Comparison of ENCODE assay signal across 9 cellular contexts in genomic region chr3:16801698-16802097, GRCh38.
DNase-seq lines count a peak whose midpoint lies in the region; ATAC-seq and TF ChIP-seq lines count a peak whose summit lies in the region.
"Had no signal": no experiment of that assay in that cellular context is flagged by ENCODE, and none has a peak within 500 bp of the region (broad histone marks: within the 10 kb centered on the region; RNA-seq: fewer than 3 reads in every experiment).

No MANE protein-coding gene starts in this region.

- CTCF ChIA-PET in PC-3 (lab: Charles Lee), result no interaction called here

- H3K79me2 ChIP-seq in PC-3 (ENCODE audit: low read length), result no peaks in the 10 kb centered on the region

- H3F3A ChIP-seq in PC-3 (ENCODE audit: low read length, unreplicated experiment), result no peaks in the 10 kb centered on the region

- no peak overlapping the region for H3K4me3 ChIP-seq in PC-3 (ENCODE audit: low read length)

- peaks cover 38% of the 10 kb centered on the region for H3K4me1 Mint-ChIP-seq in activated T-cell treated with anti-CD3 and anti-CD28 coated beads, Interleukin-2, amount 50 U/mL, for 24 hours (ENCODE audit: low read depth)

- no peak for DNase-seq in activated T-cell treated with anti-CD3 and anti-CD28 coated beads, Interleukin-2, amount 50 U/mL, for 24 hours
- no peak for DNase-seq in activated T-cell treated with anti-CD3 and anti-CD28 coated beads for 4 hours
- peak; percentile 82 for DNase-seq in NAMALWA (ENCODE audit: low spot score)
- DNase-seq in astrocyte of the hippocampus (ENCODE audit: low read depth, low spot score), result peak; percentile 25
- no peak for DNase-seq in sciatic nerve (ENCODE audit: low spot score)
- no peak for DNase-seq in foreskin keratinocyte
- no peak for DNase-seq in amniotic stem cell (lab: John Stamatoyannopoulos, UW)
- no peak for DNase-seq in PC-3

- H3K27me3 Mint-ChIP-seq in activated T-cell treated with anti-CD3 and anti-CD28 coated beads, Interleukin-2, amount 50 U/mL, for 24 hours, result no peaks in the 10 kb centered on the region

- no peak overlapping the region for H3K27ac ChIP-seq in foreskin keratinocyte
- H3K27ac ChIP-seq in PC-3 (ENCODE audit: low read length), result no peak overlapping the region

- H2AFZ ChIP-seq in PC-3 (ENCODE audit: low read length), result no peak overlapping the region

- H3K9me2 ChIP-seq in PC-3 (replicated peaks; ENCODE audit: low read length), result no peaks in the 10 kb centered on the region

- peak overlapping the region; percentile 7 for H3K27ac Mint-ChIP-seq in activated T-cell treated with anti-CD3 and anti-CD28 coated beads, Interleukin-2, amount 50 U/mL, for 24 hours

- H3K27me3 ChIP-seq in foreskin keratinocyte (no peaks in the 10 kb centered on the region), PC-3 (ENCODE audit: low read length) (no peaks in the 10 kb centered on the region)

- no peaks in the 10 kb centered on the region for H3K9me3 ChIP-seq in PC-3 (ENCODE audit: low read length)

- no peaks in the 10 kb centered on the region for H4K20me1 ChIP-seq in PC-3 (ENCODE audit: low read length)

- no peak overlapping the region for H3K4me3 Mint-ChIP-seq in activated T-cell treated with anti-CD3 and anti-CD28 coated beads, Interleukin-2, amount 50 U/mL, for 24 hours

- H3K4me1 ChIP-seq in foreskin keratinocyte, result no peaks in the 10 kb centered on the region
- no peaks in the 10 kb centered on the region for H3K4me1 ChIP-seq in PC-3 (ENCODE audit: insufficient read depth, low read length)

- BruUV-seq in PC-3 (replicated peaks; lab: Mats Ljungman, UMichigan), result no TSS peak

- H3K36me3 ChIP-seq in PC-3 (ENCODE audit: low read depth, low read length), result no peaks in the 10 kb centered on the region

- intact Hi-C loops in sciatic nerve (cut with DNase I) (no loop called here), PC-3 (cut with micrococcal nuclease) (no loop called here)

- TF ChIP-seq CTCF in foreskin keratinocyte (conservative IDR thresholded peaks at IDR 0.05) (no peak), PC-3 (conservative IDR thresholded peaks at IDR 0.05; ENCODE audit: low read depth, low read length) (no peak)

- POLR2A ChIA-PET in PC-3 (lab: Charles Lee; ENCODE audit: unreplicated experiment), result no interaction called here

- H3K9me3 Mint-ChIP-seq in activated T-cell treated with anti-CD3 and anti-CD28 coated beads, Interleukin-2, amount 50 U/mL, for 24 hours, result no peaks in the 10 kb centered on the region

- ATAC-seq in sciatic nerve, result peak; percentile 31
- no peak for ATAC-seq in foreskin keratinocyte
- ATAC-seq in PC-3, result no peak
- ATAC-seq: Panc1 had no signal

- H3K9ac ChIP-seq in PC-3 (ENCODE audit: low read length), result no peak overlapping the region

- H3K36me3 Mint-ChIP-seq in activated T-cell treated with anti-CD3 and anti-CD28 coated beads, Interleukin-2, amount 50 U/mL, for 24 hours (ENCODE audit: low read depth), result no peaks in the 10 kb centered on the region

- H3K4me2 ChIP-seq in PC-3 (ENCODE audit: low read length), result no peak overlapping the region

Comparison
In these comparisons a context has a peak if more than half of its experiments do, and no peak if none do; other contexts are left out.
1. DNase-seq: peak in NAMALWA (single experiment) and astrocyte of the hippocampus (single experiment); none in activated T-cell treated with anti-CD3 and anti-CD28 coated beads, Interleukin-2, amount 50 U/mL, for 24 hours (single experiment), activated T-cell treated with anti-CD3 and anti-CD28 coated beads for 4 hours (single experiment), sciatic nerve (single experiment), foreskin keratinocyte (0 of 2), amniotic stem cell (single experiment) and PC-3 (single experiment).